ENCODE assay signal across 9 cellular contexts in genomic region chr6:29975561-29975907, GRCh38. TPM values are rescaled to one million over a fixed set of nuclear protein-coding genes. Genes with fewer than 3 reads are reported as not detected.
DNase-seq lines count a peak whose midpoint lies in the region; ATAC-seq and TF ChIP-seq lines count a peak whose summit lies in the region.
"Had no signal": no experiment of that assay in that cellular context is flagged by ENCODE, and none has a peak within 500 bp of the region (broad histone marks: within the 10 kb centered on the region; RNA-seq: fewer than 3 reads in every experiment).

No MANE protein-coding gene starts in this region.

- H3K27me3 ChIP-seq in transverse colon = peaks cover 5% of the 10 kb centered on the region

- peak overlapping the region; percentile 81 for H3K4me3 Mint-ChIP-seq in activated naive CD4-positive, alpha-beta T cell treated with anti-CD3 and anti-CD28 coated beads for 36 hours
- peak overlapping the region; percentile 87 to 89 for H3K4me3 Mint-ChIP-seq in effector memory CD8-positive, alpha-beta T cell

- no peak for TF ChIP-seq EP300 in transverse colon (IDR thresholded peaks at IDR 0.05; ENCODE audit: low read depth)

- WGBS in transverse colon (ENCODE audit: low coverage in 1 of 2), 2 donors = 19 to 36% methylated on average over 10 to 25 of the region's 25 CpGs

- H3K27ac Mint-ChIP-seq in activated naive CD4-positive, alpha-beta T cell treated with anti-CD3 and anti-CD28 coated beads for 36 hours = no peak overlapping the region
- H3K27ac Mint-ChIP-seq in activated naive CD4-positive, alpha-beta T cell treated with anti-CD3 and anti-CD28 coated beads, Interleukin-2, amount 50 U/mL, for 72 hours = no peak overlapping the region
- H3K27ac Mint-ChIP-seq in effector memory CD8-positive, alpha-beta T cell = peak overlapping the region in 1 of 2 donors; percentile 27

- in situ Hi-C loops in transverse colon (cut with MboI; ENCODE audit: low pct_ligation_motif_present in 1 of 4, low pct_unique_long_range_greater_than_20kb in 1 of 4, low sequenced_read_pairs in 3 of 4) = no loop called here

- H3K4me1 ChIP-seq in transverse colon = peaks cover 6 to 24% (median 21%) of the 10 kb centered on the region in 4 donors

- peak overlapping the region in 3 of 4 donors; percentile 19 to 59 (median 21) for H3K4me3 ChIP-seq in transverse colon
- H3K4me3 ChIP-seq: BLaER1 had no signal

- no peaks in the 10 kb centered on the region for H3K36me3 Mint-ChIP-seq in activated naive CD4-positive, alpha-beta T cell treated with anti-CD3 and anti-CD28 coated beads for 36 hours (ENCODE audit: low read depth)
- H3K36me3 Mint-ChIP-seq in activated naive CD4-positive, alpha-beta T cell treated with anti-CD3 and anti-CD28 coated beads, Interleukin-2, amount 50 U/mL, for 72 hours = peaks cover 6 to 17% of the 10 kb centered on the region in 2 donors
- no peaks in the 10 kb centered on the region for H3K36me3 Mint-ChIP-seq in effector memory CD8-positive, alpha-beta T cell (ENCODE audit: insufficient read depth)

- TF ChIP-seq POLR2A in transverse colon (IDR thresholded peaks at IDR 0.05) = no peak

- H3K27me3 Mint-ChIP-seq in activated naive CD4-positive, alpha-beta T cell treated with anti-CD3 and anti-CD28 coated beads for 36 hours (ENCODE audit: low read depth) = peaks cover 34% of the 10 kb centered on the region
- H3K27me3 Mint-ChIP-seq in effector memory CD8-positive, alpha-beta T cell = peaks cover 50 to 55% of the 10 kb centered on the region in 2 donors

- CTCF ChIA-PET in activated naive CD4-positive, alpha-beta T cell treated with anti-CD3 and anti-CD28 coated beads for 36 hours (lab: Charles Lee) = interaction anchor here (0.6 to 2.0 kb wide), 10 partner anchors 9 to 129 kb away, joined by 3 to 12 read pairs (median 4); no protein-coding TSS in a partner anchor

- ATAC-seq in activated naive CD4-positive, alpha-beta T cell treated with anti-CD3 and anti-CD28 coated beads, Interleukin-2, amount 50 U/mL, for 72 hours = no peak
- ATAC-seq in effector memory CD8-positive, alpha-beta T cell (replicated peaks) = peak; percentile 4

- no peaks in the 10 kb centered on the region for H3K36me3 ChIP-seq in transverse colon
- H3K36me3 ChIP-seq: BLaER1 had no signal

- no peak for DNase-seq in activated naive CD4-positive, alpha-beta T cell treated with anti-CD3 and anti-CD28 coated beads for 36 hours
- no peak for DNase-seq in activated naive CD4-positive, alpha-beta T cell treated with anti-CD3 and anti-CD28 coated beads, Interleukin-2, amount 50 U/mL, for 72 hours (ENCODE audit: low spot score in 2 of 2)
- DNase-seq in effector memory CD8-positive, alpha-beta T cell = no peak
- DNase-seq in myocyte (ENCODE audit: low read depth) = peak; percentile 45
- DNase-seq in transverse colon = no peak
- DNase-seq in MV-4-11 (lab: John Stamatoyannopoulos, UW) = no peak
- DNase-seq in NCI-H1105 (lab: John Stamatoyannopoulos, UW) = no peak
- no peak for DNase-seq in NCI-H146 (lab: John Stamatoyannopoulos, UW)

- TF ChIP-seq CTCF in transverse colon (IDR thresholded peaks at IDR 0.05) = no peak

- intact Hi-C loops in activated naive CD4-positive, alpha-beta T cell treated with anti-CD3 and anti-CD28 coated beads for 36 hours (cut with micrococcal nuclease) = loop anchor here (5.0 kb wide), 1 partner anchor 33 kb away; the partner anchor contains the start of gene HLA-A
- intact Hi-C loops in transverse colon (cut with DNase I; ENCODE audit: low total_unique reads) = loop anchor here (5.0 kb wide), 1 partner anchor 88 kb away; no protein-coding TSS in a partner anchor

- peak overlapping the region in 2 of 4 donors; percentile 6 to 25 for H3K27ac ChIP-seq in transverse colon
- H3K27ac ChIP-seq: BLaER1 had no signal

- peaks cover 31% of the 10 kb centered on the region for H3K4me1 Mint-ChIP-seq in activated naive CD4-positive, alpha-beta T cell treated with anti-CD3 and anti-CD28 coated beads for 36 hours (ENCODE audit: low read depth)
- H3K4me1 Mint-ChIP-seq in effector memory CD8-positive, alpha-beta T cell (ENCODE audit: low read depth in 2 of 2) = peaks cover 36 to 50% of the 10 kb centered on the region in 2 donors

- no peaks in the 10 kb centered on the region for H3K9me3 Mint-ChIP-seq in activated naive CD4-positive, alpha-beta T cell treated with anti-CD3 and anti-CD28 coated beads for 36 hours
- H3K9me3 Mint-ChIP-seq in activated naive CD4-positive, alpha-beta T cell treated with anti-CD3 and anti-CD28 coated beads, Interleukin-2, amount 50 U/mL, for 72 hours = no peaks in the 10 kb centered on the region
- no peaks in the 10 kb centered on the region for H3K9me3 Mint-ChIP-seq in effector memory CD8-positive, alpha-beta T cell

- H3K9me3 ChIP-seq in transverse colon = no peaks in the 10 kb centered on the region

RNA-seq across cellular contexts. Expression of gene HLA-A, which starts 33.2 kb away (rescaled TPM):
- total RNA-seq in activated naive CD4-positive, alpha-beta T cell treated with anti-CD3 and anti-CD28 coated beads for 36 hours = 1,000 to 10,000 TPM; 1,509 to 1,515 TPM
- total RNA-seq in activated naive CD4-positive, alpha-beta T cell treated with anti-CD3 and anti-CD28 coated beads, Interleukin-2, amount 50 U/mL, for 72 hours = 1,000 to 10,000 TPM; 1,088 to 2,034 TPM
- total RNA-seq in myocyte = 1,062 and 1,076 TPM in 2 replicates
- polyA plus RNA-seq in myocyte (2012) = 656 TPM
- total RNA-seq in transverse colon = 1,000 to 10,000 TPM in 3 of 4 donors, 100 to 1,000 TPM in 1; 733 to 1,932 (median 1,470) TPM
